ENCODE assay signal across 11 cellular contexts in genomic region chr15:99413955-99414754, GRCh38.
"Had no signal": no experiment of that assay in that cellular context is flagged by ENCODE, and none has a peak within 500 bp of the region (broad histone marks: within the 10 kb centered on the region; RNA-seq: fewer than 3 reads in every experiment).

No MANE protein-coding gene starts in this region.

- ATAC-seq: left lung had no signal

- H3K36me3 ChIP-seq: left lung had no signal

- H3K9me3 ChIP-seq: left lung had no signal

- H3K9me3 Mint-ChIP-seq: activated CD4-positive, alpha-beta T cell treated with anti-CD3 and anti-CD28 coated beads, Interleukin-2, amount 10 ng/mL, durations not matched to agents 7 days and 5 days; stimulated activated naive CD8-positive, alpha-beta T cell treated with anti-CD3 and anti-CD28 coated beads, Interleukin-15, Interleukin-2, amounts not matched to agents 100 ng/mL and 50 ng/mL, for 24 hours had no signal

- H3K4me3 ChIP-seq: left lung had no signal

- H3K27me3 ChIP-seq: foreskin keratinocyte, left lung had no signal

- H3K36me3 Mint-ChIP-seq: activated naive CD8-positive, alpha-beta T cell treated with anti-CD3 and anti-CD28 coated beads for 36 hours had no signal

- H3K27ac ChIP-seq: foreskin keratinocyte, left lung had no signal

- H3K27me3 Mint-ChIP-seq: activated naive CD8-positive, alpha-beta T cell treated with anti-CD3 and anti-CD28 coated beads for 36 hours; activated T-cell treated with anti-CD3 and anti-CD28 coated beads, Interleukin-2, amount 50 U/mL, for 24 hours; stimulated activated naive CD8-positive, alpha-beta T cell treated with anti-CD3 and anti-CD28 coated beads, Interleukin-15, Interleukin-2, amounts not matched to agents 100 ng/mL and 50 ng/mL, for 24 hours had no signal

- H3K4me1 ChIP-seq: foreskin keratinocyte had no signal

- H3K27ac Mint-ChIP-seq: activated CD4-positive, alpha-beta T cell treated with anti-CD3 and anti-CD28 coated beads, Interleukin-2, amount 10 ng/mL, durations not matched to agents 7 days and 5 days; activated naive CD8-positive, alpha-beta T cell treated with anti-CD3 and anti-CD28 coated beads for 36 hours; activated T-cell treated with anti-CD3 and anti-CD28 coated beads, Interleukin-2, amount 50 U/mL, for 24 hours; nephron progenitor cell; stimulated activated naive CD8-positive, alpha-beta T cell treated with anti-CD3 and anti-CD28 coated beads, Interleukin-15, Interleukin-2, amounts not matched to agents 100 ng/mL and 50 ng/mL, for 24 hours had no signal

- DNase-seq: activated CD4-positive, alpha-beta T cell treated with anti-CD3 and anti-CD28 coated beads, Interleukin-2, amount 10 ng/mL, durations not matched to agents 7 days and 5 days; activated effector memory CD4-positive, alpha-beta T cell treated with anti-CD3 and anti-CD28 coated beads, Interleukin-2, amount 50 U/mL, for 16 hours; activated naive CD8-positive, alpha-beta T cell treated with anti-CD3 and anti-CD28 coated beads for 36 hours; activated T-cell treated with anti-CD3 and anti-CD28 coated beads, Interleukin-2, amount 50 U/mL, for 24 hours; foreskin keratinocyte; mesendoderm; nephron progenitor cell; stimulated activated CD4-positive, alpha-beta T cell treated with anti-CD3 and anti-CD28 coated beads, Interleukin-4, amount 100 ng/mL, for 24 hours; T-helper 1 cell had no signal

- H3K4me3 Mint-ChIP-seq: activated CD4-positive, alpha-beta T cell treated with anti-CD3 and anti-CD28 coated beads, Interleukin-2, amount 10 ng/mL, durations not matched to agents 7 days and 5 days; activated naive CD8-positive, alpha-beta T cell treated with anti-CD3 and anti-CD28 coated beads for 36 hours; activated T-cell treated with anti-CD3 and anti-CD28 coated beads, Interleukin-2, amount 50 U/mL, for 24 hours; nephron progenitor cell; stimulated activated naive CD8-positive, alpha-beta T cell treated with anti-CD3 and anti-CD28 coated beads, Interleukin-15, Interleukin-2, amounts not matched to agents 100 ng/mL and 50 ng/mL, for 24 hours had no signal
